Comparison of ENCODE assay signal across 14 cellular contexts in genomic region chr22:32951081-32951806, GRCh38.
DNase-seq lines count a peak whose midpoint lies in the region; ATAC-seq and TF ChIP-seq lines count a peak whose summit lies in the region.
"Had no signal": no experiment of that assay in that cellular context is flagged by ENCODE, and none has a peak within 500 bp of the region (broad histone marks: within the 10 kb centered on the region; RNA-seq: fewer than 3 reads in every experiment).

No MANE protein-coding gene starts in this region.

- no peak overlapping the region for H3K9ac ChIP-seq in SK-N-SH
- no peak overlapping the region for H3K9ac ChIP-seq in parathyroid adenoma

- no peaks in the 10 kb centered on the region for H4K20me1 ChIP-seq in SK-N-SH (ENCODE audit: insufficient read depth)

- H3K9me3 ChIP-seq in SK-N-SH (no peaks in the 10 kb centered on the region), left ventricle myocardium inferior (replicated peaks) (no peaks in the 10 kb centered on the region), parathyroid adenoma (ENCODE audit: control insufficient read depth, low read length) (no peaks in the 10 kb centered on the region)
- H3K9me3 ChIP-seq: A549, tibial artery had no signal

- H3K4me3 ChIP-seq in SK-N-SH (ENCODE audit: low read depth in 2 of 2, low read length in 1 of 2) = no peak overlapping the region
- H3K4me3 ChIP-seq in left ventricle myocardium inferior = no peak overlapping the region
- no peak overlapping the region for H3K4me3 ChIP-seq in parathyroid adenoma (ENCODE audit: low read depth, low read length)
- H3K4me3 ChIP-seq: A549, skin epidermis, tibial artery had no signal

- H3K36me3 ChIP-seq in SK-N-SH (replicated peaks in 1 of 2; ENCODE audit: control insufficient read depth in 1 of 2, insufficient read depth in 2 of 2, low read length in 1 of 2) (no peaks in the 10 kb centered on the region), left ventricle myocardium inferior (no peaks in the 10 kb centered on the region), parathyroid adenoma (ENCODE audit: control insufficient read depth, insufficient read depth, low read length) (no peaks in the 10 kb centered on the region)
- H3K36me3 ChIP-seq: tibial artery had no signal

- H3K4me2 ChIP-seq in SK-N-SH = no peak overlapping the region
- H3K4me2 ChIP-seq in parathyroid adenoma (ENCODE audit: low read length) = no peak overlapping the region
- H3K4me2 ChIP-seq: A549 had no signal

- H3K9me2 ChIP-seq in SK-N-SH = no peaks in the 10 kb centered on the region

- 74% methylated on average over 7 of the region's 7 CpGs for WGBS in SK-N-SH (ENCODE audit: low lambda C conversion rate)

- TF ChIP-seq CTCF in SK-N-SH (IDR thresholded peaks at IDR 0.05) = no peak
- no peak for TF ChIP-seq CTCF in left ventricle myocardium inferior (IDR thresholded peaks at IDR 0.05; ENCODE audit: borderline replicate concordance)
- TF ChIP-seq CTCF in parathyroid adenoma (IDR thresholded peaks at IDR 0.05) = no peak

- no peak for ATAC-seq in SK-N-SH treated with all-trans-retinoic acid at 6 μM for 48 hours
- ATAC-seq in HG03354 (IDR thresholded peaks at IDR 0.05; ENCODE audit: poor library complexity, severe bottlenecking, unreplicated experiment) = no peak
- ATAC-seq: A549; naive thymus-derived CD8-positive, alpha-beta T cell had no signal

- peak in 1 of 2 experiments; percentile 5; a peak in 1 of 4 replicates for TF ChIP-seq EP300 in SK-N-SH (IDR thresholded peaks at IDR 0.05; ENCODE audit: borderline replicate concordance in 1 of 2, low read depth in 1 of 2, low read length in 1 of 2)

- CTCF ChIA-PET in SK-N-SH (lab: Yijun Ruan, JAX) = interaction anchor here (0.6 to 3.3 kb wide), 22 partner anchors 8 to 423 kb away, joined by 3 to 15 read pairs (median 4); no protein-coding TSS in a partner anchor

- POLR2A ChIA-PET in SK-N-SH (lab: Yijun Ruan, JAX) = no interaction called here

- H3K27me3 ChIP-seq in SK-N-SH (ENCODE audit: insufficient read depth) (no peaks in the 10 kb centered on the region), left ventricle myocardium inferior (ENCODE audit: low read depth) (no peaks in the 10 kb centered on the region), parathyroid adenoma (ENCODE audit: control insufficient read depth, insufficient read depth, low read length) (no peaks in the 10 kb centered on the region)
- H3K27me3 ChIP-seq: tibial artery had no signal

- intact Hi-C loops in left ventricle myocardium inferior (cut with micrococcal nuclease) = no loop called here

- H3K4me1 ChIP-seq in SK-N-SH (ENCODE audit: control insufficient read depth in 1 of 2, insufficient read depth in 2 of 2, low read depth in 1 of 2, low read length in 1 of 2) (peaks cover 0 to 34% of the 10 kb centered on the region in 2 experiments; a peak in 2 of 4 replicates), left ventricle myocardium inferior (peaks cover 38% of the 10 kb centered on the region), parathyroid adenoma (peaks cover 38% of the 10 kb centered on the region)
- H3K4me1 ChIP-seq: A549, tibial artery had no signal

- no peak overlapping the region for H2AFZ ChIP-seq in SK-N-SH (ENCODE audit: low read depth)
- peak overlapping the region; percentile 69 for H2AFZ ChIP-seq in parathyroid adenoma

- no peaks in the 10 kb centered on the region for H3K79me2 ChIP-seq in SK-N-SH (ENCODE audit: insufficient read depth)
- no peaks in the 10 kb centered on the region for H3K79me2 ChIP-seq in parathyroid adenoma

- H3K27ac ChIP-seq in SK-N-SH (ENCODE audit: low read depth in 2 of 2, low read length in 1 of 2) = peak overlapping the region in 1 of 2 experiments; percentile 97; a peak in 2 of 4 replicates
- H3K27ac ChIP-seq in left ventricle myocardium inferior (replicated peaks) = peak overlapping the region; percentile 64
- peak overlapping the region; percentile 96 for H3K27ac ChIP-seq in parathyroid adenoma
- H3K27ac ChIP-seq: A549, tibial artery had no signal

- TF ChIP-seq RAD21 in SK-N-SH (IDR thresholded peaks at IDR 0.05; ENCODE audit: low read length) = peak; percentile 23; the same call in 1 of the 2 replicates

- DNase-seq in SK-N-SH = peak; percentile 36
- peak; percentile 4 for DNase-seq in NCI-H69 (lab: John Stamatoyannopoulos, UW)
- no peak for DNase-seq in left ventricle myocardium inferior
- DNase-seq in AG20443 (ENCODE audit: low spot score) = no peak
- no peak for DNase-seq in NCI-H1105 treated with DMSO at 0.1 percent for 48 hours (lab: John Stamatoyannopoulos, UW)
- DNase-seq: activated naive CD8-positive, alpha-beta T cell treated with anti-CD3 and anti-CD28 coated beads for 36 hours; naive thymus-derived CD8-positive, alpha-beta T cell; NCI-H446 had no signal

- H3F3A ChIP-seq in SK-N-SH (replicated peaks; ENCODE audit: insufficient read depth) = no peaks in the 10 kb centered on the region

TF ChIP-seq in SK-N-SH, 30 proteins besides CTCF, POLR2A, EP300 and RAD21:
- TF ChIP-seq GATA2 (CRISPR knock-in tag; IDR thresholded peaks at IDR 0.05) (peak; percentile 67), USF2 (IDR thresholded peaks at IDR 0.05; ENCODE audit: borderline replicate concordance, low read depth, low read length) (no peak)
TF ChIP-seq in SK-N-SH: peak in this region for 1.

TF ChIP-seq in SK-N-SH treated with all-trans-retinoic acid at 6 μM for 48 hours, 23 proteins besides CTCF, POLR2A, EP300 and RAD21:
- TF ChIP-seq ZNF8 (CRISPR knock-in tag; IDR thresholded peaks at IDR 0.05) = no peak
- no peak for TF ChIP-seq ZC3H10 (CRISPR knock-in tag; IDR thresholded peaks at IDR 0.05)
- no peak for TF ChIP-seq ZNF565 (CRISPR knock-in tag; conservative IDR thresholded peaks at IDR 0.05; ENCODE audit: low read depth)
- no peak for TF ChIP-seq CSRNP3 (CRISPR knock-in tag; IDR thresholded peaks at IDR 0.05)
- TF ChIP-seq, protein P1, sequence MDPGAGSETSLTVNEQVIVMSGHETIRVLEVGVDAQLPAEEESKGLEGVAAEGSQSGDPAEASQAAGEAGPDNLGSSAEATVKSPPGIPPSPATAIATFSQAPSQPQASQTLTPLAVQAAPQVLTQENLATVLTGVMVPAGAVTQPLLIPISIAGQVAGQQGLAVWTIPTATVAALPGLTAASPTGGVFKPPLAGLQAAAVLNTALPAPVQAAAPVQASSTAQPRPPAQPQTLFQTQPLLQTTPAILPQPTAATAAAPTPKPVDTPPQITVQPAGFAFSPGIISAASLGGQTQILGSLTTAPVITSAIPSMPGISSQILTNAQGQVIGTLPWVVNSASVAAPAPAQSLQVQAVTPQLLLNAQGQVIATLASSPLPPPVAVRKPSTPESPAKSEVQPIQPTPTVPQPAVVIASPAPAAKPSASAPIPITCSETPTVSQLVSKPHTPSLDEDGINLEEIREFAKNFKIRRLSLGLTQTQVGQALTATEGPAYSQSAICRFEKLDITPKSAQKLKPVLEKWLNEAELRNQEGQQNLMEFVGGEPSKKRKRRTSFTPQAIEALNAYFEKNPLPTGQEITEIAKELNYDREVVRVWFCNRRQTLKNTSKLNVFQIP (CRISPR knock-in tag; IDR thresholded peaks at IDR 0.05; ENCODE audit: borderline replicate concordance, low read depth) = no peak
- TF ChIP-seq ARNTL (CRISPR knock-in tag; IDR thresholded peaks at IDR 0.05; ENCODE audit: borderline replicate concordance, low read depth) = no peak
- no peak for TF ChIP-seq OSR1 (CRISPR knock-in tag; IDR thresholded peaks at IDR 0.05)
- TF ChIP-seq ISL1 (CRISPR knock-in tag; IDR thresholded peaks at IDR 0.05) = no peak
- no peak for TF ChIP-seq GLIS3 (CRISPR knock-in tag; IDR thresholded peaks at IDR 0.05)
- TF ChIP-seq BACH2 (CRISPR knock-in tag; IDR thresholded peaks at IDR 0.05; ENCODE audit: borderline replicate concordance) = no peak
- no peak for TF ChIP-seq SNAI2 (CRISPR knock-in tag; IDR thresholded peaks at IDR 0.05)
- TF ChIP-seq RARB (CRISPR knock-in tag; IDR thresholded peaks at IDR 0.05) = no peak

Comparison
In these comparisons a context has a peak if more than half of its experiments do, and no peak if none do; other contexts are left out.
1. DNase-seq: peak in SK-N-SH (single experiment) and NCI-H69 (single experiment); none in left ventricle myocardium inferior (single experiment), AG20443 (single experiment) and NCI-H1105 treated with DMSO at 0.1 percent for 48 hours (single experiment).